ENCODE assay signal across 21 cellular contexts in genomic region chr14:81450976-81451375, GRCh38. TPM values are rescaled to one million over a fixed set of nuclear protein-coding genes. Genes with fewer than 3 reads are reported as not detected.
"Had no signal": no experiment of that assay in that cellular context is flagged by ENCODE, and none has a peak within 500 bp of the region (broad histone marks: within the 10 kb centered on the region; RNA-seq: fewer than 3 reads in every experiment).

No MANE protein-coding gene starts in this region.

- H3K27ac Mint-ChIP-seq: natural killer cell treated with Interleukin-12 subunit alpha and Interleukin-12 subunit beta and Interleukin-15 and Interleukin-18, amount 100 ng/mL, for 72 hours had no signal

- H3K36me3 ChIP-seq: esophagus muscularis mucosa, gastroesophageal sphincter, pancreas, prostate gland, sigmoid colon had no signal

- DNase-seq: effector memory CD4-positive, alpha-beta T cell; head of caudate nucleus; kidney; left ventricle myocardium superior; mesenchymal stem cell; midbrain; occipital lobe; pancreas; sigmoid colon; small intestine; stimulated activated CD4-positive, alpha-beta T cell treated with anti-CD3 and anti-CD28 coated beads, Interleukin-12 subunit alpha, Interleukin-12 subunit beta, amount 100 ng/mL, for 4 hours; stimulated activated naive CD4-positive, alpha-beta T cell treated with Interleukin-2 at 50 U/mL for 16 hours; trophoblast cell had no signal

- H3K4me3 Mint-ChIP-seq: natural killer cell treated with Interleukin-12 subunit alpha and Interleukin-12 subunit beta and Interleukin-15 and Interleukin-18, amount 100 ng/mL, for 72 hours had no signal

- H3K27me3 ChIP-seq: hepatocyte had no signal

- H3K9me3 ChIP-seq: esophagus muscularis mucosa, gastroesophageal sphincter, pancreas, prostate gland, sigmoid colon had no signal

- H3K27ac ChIP-seq: epithelial cell of prostate, hepatocyte, pancreas, prostate gland had no signal

- H3K9me3 Mint-ChIP-seq: natural killer cell treated with Interleukin-12 subunit alpha and Interleukin-12 subunit beta and Interleukin-15 and Interleukin-18, amount 100 ng/mL, for 72 hours had no signal

- H3K36me3 Mint-ChIP-seq: natural killer cell treated with Interleukin-12 subunit alpha and Interleukin-12 subunit beta and Interleukin-15 and Interleukin-18, amount 100 ng/mL, for 72 hours had no signal

- H3K4me1 ChIP-seq: pancreas, prostate gland had no signal

- H3K4me3 ChIP-seq: esophagus muscularis mucosa, gastroesophageal sphincter, hepatocyte, lung, pancreas, prostate gland, sigmoid colon had no signal

- H2AFZ ChIP-seq: hepatocyte had no signal

- H3K4me2 ChIP-seq: hepatocyte had no signal

- H3K79me2 ChIP-seq: hepatocyte had no signal

- ATAC-seq: natural killer cell treated with Interleukin-12 subunit alpha and Interleukin-12 subunit beta and Interleukin-15 and Interleukin-18, amount 100 ng/mL, for 72 hours had no signal

RNA-seq across cellular contexts. Expression of gene STON2, which starts 50.9 kb away (rescaled TPM):
- total RNA-seq: fibroblast of villous mesenchyme had no signal
